8 cellular contexts compared by ENCODE assay signal in genomic region chr20:44598413-44599290, GRCh38. TPM values are rescaled to one million over a fixed set of nuclear protein-coding genes. Genes with fewer than 3 reads are reported as not detected.
DNase-seq lines count a peak whose midpoint lies in the region; ATAC-seq and TF ChIP-seq lines count a peak whose summit lies in the region.

No MANE protein-coding gene starts in this region.

- H2AFZ ChIP-seq in hepatocyte, result no peak overlapping the region

- POLR2A ChIA-PET in CD8-positive, alpha-beta memory T cell (lab: Charles Lee), result no interaction called here
- POLR2A ChIA-PET in HEK293T (lab: Yijun Ruan, JAX) (interaction anchor here (1.1 kb wide), 1 partner anchor 16 kb away, joined by 3 read pairs; no protein-coding TSS in a partner anchor), WTC11 (lab: Charles Lee) (no interaction called here)

- no peak overlapping the region for H3K4me3 ChIP-seq in CD8-positive, alpha-beta memory T cell (ENCODE audit: low read length)
- H3K4me3 ChIP-seq in hepatocyte, result no peak overlapping the region
- peak overlapping the region in 2 of 4 donors; percentile 9 to 19 for H3K4me3 ChIP-seq in upper lobe of left lung

- H3K9me3 Mint-ChIP-seq in CD8-positive, alpha-beta memory T cell, result no peaks in the 10 kb centered on the region
- no peaks in the 10 kb centered on the region for H3K9me3 Mint-ChIP-seq in WTC11

- H3K4me3 Mint-ChIP-seq in CD8-positive, alpha-beta memory T cell, result no peak overlapping the region
- H3K4me3 Mint-ChIP-seq in WTC11, result no peak overlapping the region

- H3K36me3 Mint-ChIP-seq in CD8-positive, alpha-beta memory T cell, result no peaks in the 10 kb centered on the region
- no peaks in the 10 kb centered on the region for H3K36me3 Mint-ChIP-seq in WTC11

- H3K27ac Mint-ChIP-seq in CD8-positive, alpha-beta memory T cell, result peak overlapping the region in 6 of 8 donors; percentile 17 to 74 (median 43)
- 0 out of 2 replicates have a peak overlapping the region, but pooled peaks have one; percentile 12 for H3K27ac Mint-ChIP-seq in WTC11

- H3K36me3 ChIP-seq in CD8-positive, alpha-beta memory T cell (ENCODE audit: insufficient read depth, low read length), result no peaks in the 10 kb centered on the region
- H3K36me3 ChIP-seq in hepatocyte (replicated peaks; ENCODE audit: insufficient read depth, low read depth) (no peaks in the 10 kb centered on the region), upper lobe of left lung (peaks cover 0 to 4% (median 0%) of the 10 kb centered on the region in 4 donors)

- H3K4me1 Mint-ChIP-seq in CD8-positive, alpha-beta memory T cell, result peaks cover 7 to 14% (median 9%) of the 10 kb centered on the region in 3 donors
- H3K4me1 Mint-ChIP-seq in WTC11, result peaks cover 34% of the 10 kb centered on the region

- H3K79me2 ChIP-seq in hepatocyte, result peaks cover 21% of the 10 kb centered on the region

- no peak overlapping the region for H3K4me2 ChIP-seq in hepatocyte

- TF ChIP-seq EP300 in upper lobe of left lung (IDR thresholded peaks at IDR 0.05), result peak in 3 of 4 donors; percentile 43 to 70 (median 61)

- no peak for TF ChIP-seq POLR2A in upper lobe of left lung (IDR thresholded peaks at IDR 0.05)

- CTCF ChIA-PET in CD8-positive, alpha-beta memory T cell (lab: Charles Lee), result interaction anchor here (0.9 to 1.5 kb wide), 4 partner anchors 11 to 287 kb away, joined by 3 to 4 read pairs (median 3); no protein-coding TSS in a partner anchor
- CTCF ChIA-PET in HEK293T (lab: Yijun Ruan, JAX) (interaction anchor here (0.9 kb wide), 1 partner anchor 81 kb away, joined by 3 read pairs; no protein-coding TSS in a partner anchor), WTC11 (lab: Charles Lee) (interaction anchor here (1.4 to 3.3 kb wide), 5 partner anchors 11 to 214 kb away, joined by 4 to 15 read pairs (median 7); no protein-coding TSS in a partner anchor)

- H3K9me3 ChIP-seq in CD8-positive, alpha-beta memory T cell (ENCODE audit: low read length), result no peaks in the 10 kb centered on the region
- H3K9me3 ChIP-seq in hepatocyte (ENCODE audit: low read depth), result no peaks in the 10 kb centered on the region
- no peaks in the 10 kb centered on the region for H3K9me3 ChIP-seq in upper lobe of left lung

- TF ChIP-seq CTCF in WTC11 (IDR thresholded peaks at IDR 0.05), result no peak
- no peak for TF ChIP-seq CTCF in hepatocyte (IDR thresholded peaks at IDR 0.05; ENCODE audit: poor library complexity)
- peak in 1 of 6 experiments; percentile 8 for TF ChIP-seq CTCF in upper lobe of left lung (IDR thresholded peaks at IDR 0.05)

- H3K9me2 ChIP-seq in hepatocyte (replicated peaks; ENCODE audit: insufficient read depth), result no peaks in the 10 kb centered on the region

- H4K20me1 ChIP-seq in hepatocyte (ENCODE audit: insufficient read depth, poor library complexity, severe bottlenecking), result no peaks in the 10 kb centered on the region

- no peak for DNase-seq in CD8-positive, alpha-beta memory T cell
- DNase-seq in HEK293T (ENCODE audit: extremely low spot score) (peak; percentile 20), WTC11 (ENCODE audit: low spot score) (no peak), hepatocyte (ENCODE audit: low spot score) (no peak), upper lobe of left lung (peak in 1 of 2 donors; percentile 42), NCI-H524 (lab: John Stamatoyannopoulos, UW) (no peak)
- DNase-seq in activated CD8-positive, alpha-beta memory T cell treated with anti-CD3 and anti-CD28 coated beads, Interleukin-2, amount 50 U/mL, for 48 hours, result no peak

- peak; percentile 58 for ATAC-seq in WTC11
- ATAC-seq in upper lobe of left lung (ENCODE audit: low FRiP score in 2 of 2), result peak in 1 of 2 donors; percentile 45
- ATAC-seq in GM18520 (IDR thresholded peaks at IDR 0.05; ENCODE audit: unreplicated experiment), result no peak

- H3K27me3 Mint-ChIP-seq in CD8-positive, alpha-beta memory T cell, result no peaks in the 10 kb centered on the region
- no peaks in the 10 kb centered on the region for H3K27me3 Mint-ChIP-seq in WTC11 (ENCODE audit: low read depth)

- no peaks in the 10 kb centered on the region for H3K27me3 ChIP-seq in CD8-positive, alpha-beta memory T cell (ENCODE audit: insufficient read depth, low read length, poor library complexity, severe bottlenecking)
- H3K27me3 ChIP-seq in hepatocyte (no peaks in the 10 kb centered on the region), upper lobe of left lung (no peaks in the 10 kb centered on the region)

- no peak overlapping the region for H3K27ac ChIP-seq in CD8-positive, alpha-beta memory T cell (ENCODE audit: low read depth, low read length)
- H3K27ac ChIP-seq in hepatocyte, result peak overlapping the region; percentile 54
- peak overlapping the region; percentile 67 to 85 (median 80) for H3K27ac ChIP-seq in upper lobe of left lung

- 85% methylated on average over 4 of the region's 4 CpGs for WGBS in hepatocyte (ENCODE audit: low lambda C conversion rate, missing lambda C conversion rate)
- WGBS in upper lobe of left lung, 2 donors, result 35 to 67% methylated on average over 1 to 4 of the region's 4 CpGs

- H3K4me1 ChIP-seq in CD8-positive, alpha-beta memory T cell (ENCODE audit: insufficient read depth, low read length), result peaks cover 9% of the 10 kb centered on the region
- H3K4me1 ChIP-seq in hepatocyte (ENCODE audit: insufficient read depth) (peaks cover 16% of the 10 kb centered on the region), upper lobe of left lung (peaks cover 75 to 98% (median 84%) of the 10 kb centered on the region in 4 donors)

TF ChIP-seq in HEK293T, 16 proteins besides CTCF, POLR2A, EP300 and RAD21:
- TF ChIP-seq CTBP1 (IDR thresholded peaks at IDR 0.05; ENCODE audit: borderline replicate concordance), result no peak
- TF ChIP-seq FOXK2 (IDR thresholded peaks at IDR 0.05), result no peak
- TF ChIP-seq BHLHE40 (IDR thresholded peaks at IDR 0.05; ENCODE audit: borderline replicate concordance), result no peak
- no peak for TF ChIP-seq FOXM1 (IDR thresholded peaks at IDR 0.05; ENCODE audit: borderline replicate concordance)
- no peak for TF ChIP-seq PKNOX1 (IDR thresholded peaks at IDR 0.05)
- no peak for TF ChIP-seq HDGF (IDR thresholded peaks at IDR 0.05; ENCODE audit: borderline replicate concordance)
- no peak for TF ChIP-seq SP1 (IDR thresholded peaks at IDR 0.05)
- TF ChIP-seq ELF4 (IDR thresholded peaks at IDR 0.05), result no peak
- TF ChIP-seq ARNT (IDR thresholded peaks at IDR 0.05), result no peak
TF ChIP-seq in HEK293T: peak in this region for 0.

TF ChIP-seq in WTC11, 78 proteins besides CTCF, POLR2A, EP300 and RAD21:
- TF ChIP-seq ZNF423 (CRISPR knock-in tag; IDR thresholded peaks at IDR 0.05) (peak; percentile 45; the same call in 1 of the 2 replicates), PREB (CRISPR knock-in tag; IDR thresholded peaks at IDR 0.05; ENCODE audit: borderline replicate concordance) (no peak)

RNA-seq across cellular contexts. Expression of gene PKIG, which starts 16.3 kb away (rescaled TPM):
- total RNA-seq in CD8-positive, alpha-beta memory T cell, result 1 to 10 TPM; 4.4 to 4.9 TPM
- 0.97 TPM for polyA plus RNA-seq in CD8-positive, alpha-beta memory T cell
- total RNA-seq in WTC11 (2021) (22.7 to 28.1 TPM (median 24.4 TPM) in 3 replicates), hepatocyte (51.9 and 60.5 TPM in 2 replicates), upper lobe of left lung (10 to 100 TPM; 46.1 to 91.5 (median 67.8) TPM)
- 46.8 and 47.6 TPM in 2 replicates for polyA plus RNA-seq in hepatocyte

RNA-seq across cellular contexts. Expression of gene ADA, which starts 52.8 kb away (rescaled TPM):
- total RNA-seq in CD8-positive, alpha-beta memory T cell, result 10 to 100 TPM; 21.1 to 21.3 TPM
- 56.4 TPM for polyA plus RNA-seq in CD8-positive, alpha-beta memory T cell
- total RNA-seq in WTC11 (2021) (19.7 to 29.2 TPM (median 25.3 TPM) in 3 replicates), hepatocyte (10.4 and 15.5 TPM in 2 replicates), upper lobe of left lung (1 to 10 TPM; 5.0 to 9.4 (median 7.2) TPM)
- polyA plus RNA-seq in hepatocyte, result 13.5 and 18.5 TPM in 2 replicates
